8 cellular contexts compared by ENCODE assay signal in the genomic region with DNA sequence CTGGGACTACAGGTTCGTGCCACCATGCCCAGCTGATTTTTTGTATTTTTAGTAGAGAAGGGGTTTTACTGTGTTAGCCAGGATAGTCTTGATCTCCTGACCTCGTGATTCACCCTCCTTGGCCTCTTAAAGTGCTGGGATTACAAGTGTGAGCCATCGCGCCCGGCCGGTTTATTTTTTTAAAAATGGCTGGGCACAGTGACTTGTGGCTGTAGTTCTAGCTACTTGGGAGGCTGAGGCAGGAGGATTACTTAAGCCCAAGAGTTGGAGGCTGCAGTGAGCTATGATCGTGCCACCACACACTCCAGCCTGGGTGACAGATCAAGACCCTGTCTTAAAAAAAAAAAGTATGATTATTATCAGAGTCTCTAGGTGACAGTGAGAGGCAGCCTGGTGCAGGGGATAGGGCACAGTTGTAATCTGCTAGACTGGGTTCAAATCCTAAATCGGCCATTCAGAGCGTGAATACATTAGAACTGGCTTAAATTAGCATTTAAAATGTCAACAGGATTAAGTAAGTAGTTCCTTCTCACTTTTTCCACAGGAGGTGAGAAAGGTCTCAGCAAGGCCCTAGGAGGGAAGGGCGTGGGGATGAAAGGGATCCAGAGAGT. TPM values are rescaled to one million over a fixed set of nuclear protein-coding genes. Genes with fewer than 3 reads are reported as not detected.
DNase-seq lines count a peak whose midpoint lies in the region; ATAC-seq and TF ChIP-seq lines count a peak whose summit lies in the region.

No MANE protein-coding gene starts in this region.

- H3K9me3 Mint-ChIP-seq in activated CD8-positive, alpha-beta T cell treated with anti-CD3 and anti-CD28 coated beads for 36 hours: no peaks in the 10 kb centered on the region

- H3K27me3 ChIP-seq in suprapubic skin: no peaks in the 10 kb centered on the region

- TF ChIP-seq EP300 in suprapubic skin (IDR thresholded peaks at IDR 0.05): no peak

- WGBS in suprapubic skin: 71% methylated on average over 10 of the region's 10 CpGs

- peak overlapping the region; percentile 93 for H3K27ac ChIP-seq in suprapubic skin

- H3K27me3 Mint-ChIP-seq in activated CD8-positive, alpha-beta T cell treated with anti-CD3 and anti-CD28 coated beads for 36 hours: peaks cover 1% of the 10 kb centered on the region

- H3K36me3 ChIP-seq in suprapubic skin: no peaks in the 10 kb centered on the region

- TF ChIP-seq CTCF in activated CD8-positive, alpha-beta T cell treated with anti-CD3 and anti-CD28 coated beads for 36 hours (IDR thresholded peaks at IDR 0.05): no peak
- TF ChIP-seq CTCF in suprapubic skin (IDR thresholded peaks at IDR 0.05): no peak

- peaks cover 47% of the 10 kb centered on the region for H3K4me1 ChIP-seq in suprapubic skin

- peaks cover 18% of the 10 kb centered on the region for H3K4me1 Mint-ChIP-seq in activated CD8-positive, alpha-beta T cell treated with anti-CD3 and anti-CD28 coated beads for 36 hours (ENCODE audit: low read depth)

- no peaks in the 10 kb centered on the region for H3K9me3 ChIP-seq in suprapubic skin

- no peaks in the 10 kb centered on the region for H3K36me3 Mint-ChIP-seq in activated CD8-positive, alpha-beta T cell treated with anti-CD3 and anti-CD28 coated beads for 36 hours (ENCODE audit: low read depth)

- intact Hi-C loops in activated CD8-positive, alpha-beta T cell treated with anti-CD3 and anti-CD28 coated beads for 36 hours (cut with micrococcal nuclease): no loop called here

- H3K27ac Mint-ChIP-seq in activated CD8-positive, alpha-beta T cell treated with anti-CD3 and anti-CD28 coated beads for 36 hours: peak overlapping the region; percentile 84

- no peak for TF ChIP-seq POLR2A in suprapubic skin (IDR thresholded peaks at IDR 0.05)

- peak overlapping the region; percentile 75 for H3K4me3 Mint-ChIP-seq in activated CD8-positive, alpha-beta T cell treated with anti-CD3 and anti-CD28 coated beads for 36 hours

- peak; percentile 21 to 22 for ATAC-seq in activated CD4-positive, CD25-positive, alpha-beta regulatory T cell treated with anti-CD3 and anti-CD28 coated beads, Interleukin-2, amount 50 U/mL, for 24 hours
- no peak for ATAC-seq in activated CD8-positive, alpha-beta T cell treated with anti-CD3 and anti-CD28 coated beads for 36 hours

- DNase-seq in activated CD4-positive, CD25-positive, alpha-beta regulatory T cell (lab: John Stamatoyannopoulos, UW): no peak
- no peak for DNase-seq in activated CD8-positive, alpha-beta T cell treated with anti-CD3 and anti-CD28 coated beads for 36 hours
- DNase-seq in suprapubic skin (ENCODE audit: low spot score in 2 of 2) (no peak), occipital lobe (lab: John Stamatoyannopoulos, UW) (no peak), NCI-H1417 (lab: John Stamatoyannopoulos, UW) (no peak)
- DNase-seq in stimulated activated CD4-positive, alpha-beta T cell treated with anti-CD3 and anti-CD28 coated beads, Interleukin-4, amount 100 ng/mL, for 1 hour: no peak

- POLR2A ChIA-PET in activated CD8-positive, alpha-beta T cell treated with anti-CD3 and anti-CD28 coated beads for 36 hours (lab: Charles Lee): interaction anchor here (1.0 to 2.1 kb wide), 2 partner anchors 8 kb away, joined by 3 to 7 read pairs; no protein-coding TSS in a partner anchor

- H3K4me3 ChIP-seq in iPS-11a (ENCODE audit: low read depth, low read length) (peak overlapping the region; percentile 52), suprapubic skin (peak overlapping the region; percentile 65)

- CTCF ChIA-PET in activated CD8-positive, alpha-beta T cell treated with anti-CD3 and anti-CD28 coated beads for 36 hours (lab: Charles Lee): interaction anchor here (3.4 kb wide), 1 partner anchor 14 kb away, joined by 21 read pairs; no protein-coding TSS in a partner anchor

RNA-seq across cellular contexts. Expression of gene MGST2, which starts 0.4 kb away (rescaled TPM):
- total RNA-seq in activated CD8-positive, alpha-beta T cell treated with anti-CD3 and anti-CD28 coated beads for 36 hours: 10 to 100 TPM; 11.7 to 12.4 TPM
- 100 to 1,000 TPM in 3 of 4 donors, 10 to 100 TPM in 1; 98.7 to 157 (median 128) TPM for total RNA-seq in suprapubic skin
- 8.6 TPM for total RNA-seq in occipital lobe

Comparison
In these comparisons a context has a peak if more than half of its experiments do, and no peak if none do; other contexts are left out.
1. RNA of gene MGST2, which starts 0.4 kb away (total RNA-seq): 98.7 to 157 TPM in suprapubic skin; 11.7 to 12.4 TPM in activated CD8-positive, alpha-beta T cell treated with anti-CD3 and anti-CD28 coated beads for 36 hours and 8.6 TPM in occipital lobe (single experiment); every median in the first group is over 4 times any median in the second.